In genomic region chr20:53215166-53215565, GRCh38 we compare ENCODE assay signal across 19 cellular contexts.
A peak's percentile ranks its signal among the peaks of the same experiment; 100 is the strongest.
DNase-seq lines count a peak whose midpoint lies in the region; ATAC-seq and TF ChIP-seq lines count a peak whose summit lies in the region.
"Had no signal": no experiment of that assay in that cellular context is flagged by ENCODE, and none has a peak within 500 bp of the region (broad histone marks: within the 10 kb centered on the region; RNA-seq: fewer than 3 reads in every experiment).

No MANE protein-coding gene starts in this region.

- no peak for ATAC-seq in natural killer cell
- no peak for ATAC-seq in natural killer cell treated with Interleukin-12 subunit alpha and Interleukin-12 subunit beta and Interleukin-15 and Interleukin-18, amount 100 ng/mL, for 72 hours
- peak; percentile 40 for ATAC-seq in HG03565 (IDR thresholded peaks at IDR 0.05; ENCODE audit: unreplicated experiment)
- ATAC-seq in stimulated activated naive CD8-positive, alpha-beta T cell treated with anti-CD3 and anti-CD28 coated beads, Interleukin-15, amount 100 ng/mL, for 72 hours = peak; percentile 69
- no peak for ATAC-seq in GM18907 (IDR thresholded peaks at IDR 0.05; ENCODE audit: unreplicated experiment)
- ATAC-seq: sciatic nerve, SK-N-SH treated with all-trans-retinoic acid at 6 μM for 48 hours had no signal

- H3K4me3 Mint-ChIP-seq in natural killer cell = peak overlapping the region; percentile 49
- H3K4me3 Mint-ChIP-seq in natural killer cell treated with Interleukin-12 subunit alpha and Interleukin-12 subunit beta and Interleukin-15 and Interleukin-18, amount 100 ng/mL, for 72 hours = no peak overlapping the region
- no peak overlapping the region for H3K4me3 Mint-ChIP-seq in activated CD4-positive, alpha-beta memory T cell treated with anti-CD3 and anti-CD28 coated beads for 36 hours
- H3K4me3 Mint-ChIP-seq in stimulated activated naive CD8-positive, alpha-beta T cell treated with anti-CD3 and anti-CD28 coated beads, Interleukin-15, amount 100 ng/mL, for 72 hours = peak overlapping the region in 1 of 2 donors; percentile 23

- H3K27ac Mint-ChIP-seq in natural killer cell = no peak overlapping the region
- H3K27ac Mint-ChIP-seq in natural killer cell treated with Interleukin-12 subunit alpha and Interleukin-12 subunit beta and Interleukin-15 and Interleukin-18, amount 100 ng/mL, for 72 hours = no peak overlapping the region
- H3K27ac Mint-ChIP-seq in activated CD4-positive, alpha-beta memory T cell treated with anti-CD3 and anti-CD28 coated beads for 36 hours = peak overlapping the region; percentile 28
- H3K27ac Mint-ChIP-seq in stimulated activated naive CD8-positive, alpha-beta T cell treated with anti-CD3 and anti-CD28 coated beads, Interleukin-15, amount 100 ng/mL, for 72 hours = peak overlapping the region in 1 of 2 donors; percentile 88

- TF ChIP-seq CTCF in natural killer cell (IDR thresholded peaks at IDR 0.05) = no peak

- POLR2A ChIA-PET in activated CD4-positive, alpha-beta memory T cell treated with anti-CD3 and anti-CD28 coated beads for 36 hours (lab: Charles Lee) = interaction anchor here (0.8 to 2.7 kb wide), 3 partner anchors 69 to 241 kb away, joined by 3 to 10 read pairs (median 4); no protein-coding TSS in a partner anchor

- CTCF ChIA-PET in activated CD4-positive, alpha-beta memory T cell treated with anti-CD3 and anti-CD28 coated beads for 36 hours (lab: Charles Lee) = interaction anchor here (0.6 to 2.6 kb wide), 7 partner anchors 36 to 1176 kb away, joined by 3 to 21 read pairs (median 5); no protein-coding TSS in a partner anchor

- H3K36me3 Mint-ChIP-seq in natural killer cell = no peaks in the 10 kb centered on the region
- no peaks in the 10 kb centered on the region for H3K36me3 Mint-ChIP-seq in natural killer cell treated with Interleukin-12 subunit alpha and Interleukin-12 subunit beta and Interleukin-15 and Interleukin-18, amount 100 ng/mL, for 72 hours
- H3K36me3 Mint-ChIP-seq in activated CD4-positive, alpha-beta memory T cell treated with anti-CD3 and anti-CD28 coated beads for 36 hours = peaks cover 5% of the 10 kb centered on the region

- intact Hi-C loops in natural killer cell (cut with micrococcal nuclease) = no loop called here
- intact Hi-C loops in activated CD4-positive, alpha-beta memory T cell treated with anti-CD3 and anti-CD28 coated beads for 36 hours (cut with micrococcal nuclease) = loop anchor here (5.0 to 10.0 kb wide), 4 partner anchors 58 to 730 kb away; no protein-coding TSS in a partner anchor

- H3K9me3 Mint-ChIP-seq in natural killer cell = no peaks in the 10 kb centered on the region
- H3K9me3 Mint-ChIP-seq in natural killer cell treated with Interleukin-12 subunit alpha and Interleukin-12 subunit beta and Interleukin-15 and Interleukin-18, amount 100 ng/mL, for 72 hours = no peaks in the 10 kb centered on the region
- H3K9me3 Mint-ChIP-seq in activated CD4-positive, alpha-beta memory T cell treated with anti-CD3 and anti-CD28 coated beads for 36 hours = peaks cover 3% of the 10 kb centered on the region
- no peaks in the 10 kb centered on the region for H3K9me3 Mint-ChIP-seq in stimulated activated naive CD8-positive, alpha-beta T cell treated with anti-CD3 and anti-CD28 coated beads, Interleukin-15, amount 100 ng/mL, for 72 hours

- no peaks in the 10 kb centered on the region for H3K4me1 Mint-ChIP-seq in natural killer cell
- H3K4me1 Mint-ChIP-seq in natural killer cell treated with Interleukin-12 subunit alpha and Interleukin-12 subunit beta and Interleukin-15 and Interleukin-18, amount 100 ng/mL, for 72 hours (ENCODE audit: low read depth in 2 of 2) = peaks cover 3 to 13% of the 10 kb centered on the region in 2 donors
- H3K4me1 Mint-ChIP-seq in activated CD4-positive, alpha-beta memory T cell treated with anti-CD3 and anti-CD28 coated beads for 36 hours (ENCODE audit: low read depth) = peaks cover 37% of the 10 kb centered on the region
- peaks cover 19% of the 10 kb centered on the region for H3K4me1 Mint-ChIP-seq in stimulated activated naive CD8-positive, alpha-beta T cell treated with anti-CD3 and anti-CD28 coated beads, Interleukin-15, amount 100 ng/mL, for 72 hours

- in situ Hi-C loops in G401 (cut with HindIII; ENCODE audit: low sequenced_read_pairs) = no loop called here

- H3K27me3 Mint-ChIP-seq in natural killer cell (ENCODE audit: low read depth in 2 of 2) = peaks cover 16 to 33% of the 10 kb centered on the region in 2 donors
- H3K27me3 Mint-ChIP-seq in natural killer cell treated with Interleukin-12 subunit alpha and Interleukin-12 subunit beta and Interleukin-15 and Interleukin-18, amount 100 ng/mL, for 72 hours = peaks cover 21 to 31% of the 10 kb centered on the region in 2 donors
- H3K27me3 Mint-ChIP-seq in activated CD4-positive, alpha-beta memory T cell treated with anti-CD3 and anti-CD28 coated beads for 36 hours = no peaks in the 10 kb centered on the region
- no peaks in the 10 kb centered on the region for H3K27me3 Mint-ChIP-seq in stimulated activated naive CD8-positive, alpha-beta T cell treated with anti-CD3 and anti-CD28 coated beads, Interleukin-15, amount 100 ng/mL, for 72 hours

- no peak for DNase-seq in natural killer cell
- no peak for DNase-seq in natural killer cell treated with Interleukin-12 subunit alpha and Interleukin-12 subunit beta and Interleukin-15 and Interleukin-18, amount 100 ng/mL, for 72 hours (ENCODE audit: low spot score)
- DNase-seq in activated CD4-positive, alpha-beta memory T cell treated with anti-CD3 and anti-CD28 coated beads for 36 hours = peak; percentile 30
- DNase-seq in stimulated activated naive CD8-positive, alpha-beta T cell treated with anti-CD3 and anti-CD28 coated beads, Interleukin-15, amount 100 ng/mL, for 72 hours = no peak
- DNase-seq in OCI-M2 (lab: John Stamatoyannopoulos, UW; ENCODE audit: unreplicated experiment) = no peak
- DNase-seq in G401 (ENCODE audit: low spot score) = no peak
- DNase-seq: activated CD8-positive, alpha-beta memory T cell treated with anti-CD3 and anti-CD28 coated beads, Interleukin-2, amount 50 U/mL, for 4 hours; aorta; cortex of kidney; DMS79; IMR-90; mesendoderm; NCI-H1092 treated with DMSO at 0.1 percent for 48 hours; stimulated activated naive CD4-positive, alpha-beta T cell treated with Interleukin-2 at 50 U/mL for 16 hours; uterus had no signal

Comparison
In these comparisons a context has a peak if more than half of its experiments do, and no peak if none do; other contexts are left out.
1. ATAC-seq: peak in HG03565 (single experiment) and stimulated activated naive CD8-positive, alpha-beta T cell treated with anti-CD3 and anti-CD28 coated beads, Interleukin-15, amount 100 ng/mL, for 72 hours (single experiment); none in natural killer cell (0 of 3), natural killer cell treated with Interleukin-12 subunit alpha and Interleukin-12 subunit beta and Interleukin-15 and Interleukin-18, amount 100 ng/mL, for 72 hours (0 of 2) and GM18907 (single experiment).